ENCODE assay signal across 15 cellular contexts in the genomic region with DNA sequence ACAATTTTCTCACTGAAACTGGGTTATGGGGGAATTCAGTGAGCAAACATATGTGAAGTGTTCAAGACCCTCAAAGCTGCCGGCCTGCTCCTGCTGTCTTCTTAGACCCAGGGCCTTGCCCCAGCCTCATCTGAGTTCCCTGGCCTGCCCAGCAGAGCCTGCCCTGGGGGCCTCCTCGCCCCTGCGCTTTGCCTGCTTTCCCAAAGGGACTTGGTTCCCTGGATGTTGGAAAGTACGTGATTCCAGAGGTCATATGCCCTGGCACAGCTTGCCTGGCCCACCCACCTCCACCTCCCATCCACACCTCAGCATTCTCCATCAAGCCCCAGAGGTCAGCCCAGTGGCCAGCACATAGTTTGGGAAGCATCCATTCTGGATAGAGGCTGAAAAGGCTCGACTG. TPM values are rescaled to one million over a fixed set of nuclear protein-coding genes. Genes with fewer than 3 reads are reported as not detected.
DNase-seq lines count a peak whose midpoint lies in the region; ATAC-seq and TF ChIP-seq lines count a peak whose summit lies in the region.
"Had no signal": no experiment of that assay in that cellular context is flagged by ENCODE, and none has a peak within 500 bp of the region (broad histone marks: within the 10 kb centered on the region; RNA-seq: fewer than 3 reads in every experiment).

No MANE protein-coding gene starts in this region.

- no peak overlapping the region for H3K4me2 ChIP-seq in neural progenitor cell
- H3K4me2 ChIP-seq: GM23338 had no signal

- no peak for ATAC-seq in GM19397 (IDR thresholded peaks at IDR 0.05; ENCODE audit: unreplicated experiment)
- ATAC-seq: GM23338 had no signal

- TF ChIP-seq CTCF in CD14-positive monocyte (IDR thresholded peaks at IDR 0.05) (no peak), endothelial cell (IDR thresholded peaks at IDR 0.05; ENCODE audit: unreplicated experiment) (no peak), neural progenitor cell (IDR thresholded peaks at IDR 0.05) (no peak)

- peaks cover 57% of the 10 kb centered on the region for H3K4me1 Mint-ChIP-seq in CD14-positive monocyte
- peaks cover 42% of the 10 kb centered on the region for H3K4me1 Mint-ChIP-seq in endothelial cell (ENCODE audit: unreplicated experiment)
- H3K4me1 Mint-ChIP-seq in neural progenitor cell, result peaks cover 41% of the 10 kb centered on the region

- H3K27me3 ChIP-seq in neural progenitor cell (peaks cover 31% of the 10 kb centered on the region), subcutaneous abdominal adipose tissue (ENCODE audit: control insufficient read depth in 5 of 5, insufficient read depth in 4 of 5, low read length in 5 of 5) (no peaks in the 10 kb centered on the region)

- H3K36me3 Mint-ChIP-seq in CD14-positive monocyte (peaks cover 35 to 52% of the 10 kb centered on the region in 2 donors), endothelial cell (ENCODE audit: low read depth, unreplicated experiment) (peaks cover 2% of the 10 kb centered on the region), neural progenitor cell (peaks cover 5% of the 10 kb centered on the region)
- H3K36me3 Mint-ChIP-seq: CD4-positive, alpha-beta memory T cell had no signal

- H4K20me1 ChIP-seq in neural progenitor cell (ENCODE audit: low read depth), result no peaks in the 10 kb centered on the region

- H3K27me3 Mint-ChIP-seq in CD14-positive monocyte (ENCODE audit: low read depth in 3 of 3) (peaks cover 1 to 5% (median 3%) of the 10 kb centered on the region in 3 donors), endothelial cell (ENCODE audit: unreplicated experiment) (peaks cover 6% of the 10 kb centered on the region), neural progenitor cell (ENCODE audit: insufficient read depth, low read depth) (peaks cover 5% of the 10 kb centered on the region)

- no peak overlapping the region for H2AFZ ChIP-seq in neural progenitor cell (replicated peaks)
- H2AFZ ChIP-seq: GM23338 had no signal

- intact Hi-C loops in CD14-positive monocyte (cut with micrococcal nuclease), result no loop called here

- no peaks in the 10 kb centered on the region for H3K36me3 ChIP-seq in neural progenitor cell
- H3K36me3 ChIP-seq in subcutaneous abdominal adipose tissue (ENCODE audit: control insufficient read depth in 5 of 5, insufficient read depth in 5 of 5, low read length in 5 of 5), result peaks cover 0 to 37% (median 34%) of the 10 kb centered on the region in 5 donors

- H3K9me3 Mint-ChIP-seq in CD14-positive monocyte (no peaks in the 10 kb centered on the region), endothelial cell (ENCODE audit: unreplicated experiment) (no peaks in the 10 kb centered on the region), neural progenitor cell (no peaks in the 10 kb centered on the region)
- H3K9me3 Mint-ChIP-seq: GM23338 had no signal

- H3K79me2 ChIP-seq in neural progenitor cell (ENCODE audit: low read depth), result no peaks in the 10 kb centered on the region

- H3F3A ChIP-seq in neural progenitor cell (ENCODE audit: low read depth), result no peaks in the 10 kb centered on the region

- peak overlapping the region in 1 of 2 donors; percentile 41 for H3K4me3 Mint-ChIP-seq in CD14-positive monocyte
- H3K4me3 Mint-ChIP-seq in endothelial cell (ENCODE audit: unreplicated experiment), result peak overlapping the region; percentile 54
- no peak overlapping the region for H3K4me3 Mint-ChIP-seq in neural progenitor cell
- H3K4me3 Mint-ChIP-seq: CD4-positive, alpha-beta memory T cell; GM23338 had no signal

- H3K27ac Mint-ChIP-seq in CD14-positive monocyte, result peak overlapping the region in 6 of 7 donors; percentile 49 to 87 (median 74)
- peak overlapping the region; percentile 21 for H3K27ac Mint-ChIP-seq in endothelial cell (ENCODE audit: unreplicated experiment)
- H3K27ac Mint-ChIP-seq in neural progenitor cell, result peak overlapping the region; percentile 64
- H3K27ac Mint-ChIP-seq: GM23338 had no signal

- H3K9ac ChIP-seq in neural progenitor cell, result no peak overlapping the region
- peak overlapping the region in 2 of 5 donors; percentile 6 to 19 for H3K9ac ChIP-seq in subcutaneous abdominal adipose tissue (ENCODE audit: low read length in 5 of 5)

- H3K27ac ChIP-seq in neural progenitor cell, result no peak overlapping the region
- H3K27ac ChIP-seq in subcutaneous abdominal adipose tissue (ENCODE audit: low read depth, low read length), result peak overlapping the region; percentile 23

- H3K4me3 ChIP-seq in neural progenitor cell, result no peak overlapping the region
- no peak overlapping the region for H3K4me3 ChIP-seq in subcutaneous abdominal adipose tissue (ENCODE audit: low read depth in 1 of 5, low read length in 5 of 5)
- H3K4me3 ChIP-seq: GM23338 had no signal

- DNase-seq in CD14-positive monocyte (ENCODE audit: low spot score) (no peak), endothelial cell (ENCODE audit: low spot score) (no peak), neural progenitor cell (ENCODE audit: low spot score) (no peak), NAMALWA (ENCODE audit: low spot score) (no peak), GM03348 (ENCODE audit: low spot score) (no peak)
- DNase-seq: AML-193; CD4-positive, alpha-beta memory T cell; DMS79; KBM-7; NCI-H1105; NCI-H187; NCI-H69 had no signal

- H3K9me3 ChIP-seq in neural progenitor cell (ENCODE audit: low read depth) (no peaks in the 10 kb centered on the region), subcutaneous abdominal adipose tissue (ENCODE audit: control insufficient read depth in 5 of 5, low read length in 5 of 5) (no peaks in the 10 kb centered on the region)

- peaks cover 5% of the 10 kb centered on the region for H3K4me1 ChIP-seq in neural progenitor cell
- H3K4me1 ChIP-seq in subcutaneous abdominal adipose tissue (ENCODE audit: control insufficient read depth in 5 of 5, insufficient read depth in 5 of 5, low read length in 5 of 5), result peaks cover 8 to 44% (median 43%) of the 10 kb centered on the region in 5 donors

RNA-seq across cellular contexts. Expression of gene POU2F3, which starts 13.7 kb away (rescaled TPM):
- under 1 TPM in 1 of 2 donors, not detected in 1; 0.54 TPM for polyA plus RNA-seq in CD14-positive monocyte
- 0.97 TPM for total RNA-seq in endothelial cell (ENCODE audit: unreplicated experiment)
- total RNA-seq in neural progenitor cell (ENCODE audit: low replicate concordance), result 1.4 TPM in 1 of 2 replicates, not detected in the other
- total RNA-seq: CD4-positive, alpha-beta memory T cell had no signal
- polyA plus RNA-seq: CD4-positive, alpha-beta memory T cell had no signal

RNA-seq across cellular contexts. Expression of gene OAF, which starts 15.4 kb away (rescaled TPM):
- polyA plus RNA-seq in CD14-positive monocyte, result 10 to 100 TPM; 31.5 to 49.2 TPM
- total RNA-seq in endothelial cell (ENCODE audit: unreplicated experiment) (15.5 TPM), neural progenitor cell (ENCODE audit: low replicate concordance) (0.46 and 0.47 TPM in 2 replicates)

Comparison
In these comparisons a context has a peak if more than half of its experiments do, and no peak if none do; other contexts are left out.
1. H3K27ac Mint-ChIP-seq: peak in every context shown above with its lines; median percentile 74 in CD14-positive monocyte; 64 in neural progenitor cell; 21 in endothelial cell.
2. RNA of gene OAF, which starts 15.4 kb away (total RNA-seq): 15.5 TPM in endothelial cell (single experiment); 0.46 to 0.47 TPM in neural progenitor cell; every median in the first group is over 10 times any median in the second.